In the genomic region with DNA sequence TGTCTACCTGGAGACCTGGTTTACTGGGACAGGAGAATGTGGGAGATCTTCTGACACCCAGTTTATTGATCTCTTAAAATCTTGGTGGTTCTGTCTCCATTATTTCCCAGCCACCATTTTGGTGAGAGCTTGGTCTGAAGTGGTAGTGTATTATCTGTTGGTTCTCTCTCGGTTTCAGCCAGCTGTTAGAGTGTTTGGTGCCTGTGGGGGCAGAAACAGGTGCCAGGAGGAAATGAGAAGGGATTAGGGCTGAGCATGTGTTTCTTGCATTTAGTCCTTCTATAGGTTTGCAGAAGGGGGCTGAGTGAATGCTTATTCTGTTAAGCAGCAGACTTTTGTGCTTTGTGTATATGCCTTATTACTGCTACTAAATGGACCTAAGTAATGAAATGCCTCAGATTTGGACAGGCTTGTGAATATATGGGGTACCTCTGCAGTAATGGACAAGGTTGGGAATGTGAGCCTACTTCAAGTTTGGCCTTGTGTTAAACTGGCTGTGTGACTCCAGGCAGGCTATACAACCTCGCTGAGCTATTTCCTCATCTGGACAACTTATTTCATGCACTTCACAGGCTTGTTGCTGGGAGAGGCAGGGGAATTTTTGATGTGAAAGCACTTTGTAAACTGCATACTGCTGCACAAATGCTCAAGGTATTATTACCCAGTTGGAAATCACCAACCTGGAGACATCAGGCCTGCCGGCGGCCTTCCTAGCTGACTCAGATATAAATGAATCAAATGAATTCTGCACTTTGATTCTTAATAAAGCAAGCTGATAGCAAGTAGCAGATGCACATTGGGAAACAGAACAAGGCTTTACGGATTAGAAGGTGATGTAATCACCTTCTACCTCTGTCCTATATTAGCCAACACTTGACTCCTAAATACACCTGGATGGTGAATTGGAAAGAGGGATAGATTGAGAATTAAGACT, we compare ENCODE assay signal across 1 cellular context.
TF ChIP-seq lines count a peak whose summit lies in the region.

No MANE protein-coding gene starts in this region.

TF ChIP-seq in K562, 482 proteins besides CTCF, POLR2A, EP300 and RAD21 (continued from another document):
- TF ChIP-seq ATF3 (IDR thresholded peaks at IDR 0.05) (peak; percentile 52), ATF3 (CRISPR knock-in tag; conservative IDR thresholded peaks at IDR 0.05) (no peak), CEBPG (CRISPR knock-in tag; IDR thresholded peaks at IDR 0.05) (no peak), CEBPG (tag; conservative IDR thresholded peaks at IDR 0.05 in 1 of 2, IDR thresholded peaks at IDR 0.05 in 1 of 2) (peak in 1 of 2 experiments; percentile 49; a peak in 2 of 4 replicates), CEBPB (tag; IDR thresholded peaks at IDR 0.05) (peak; percentile 22; the same call in 1 of the 2 replicates), NFIX (CRISPR knock-in tag; IDR thresholded peaks at IDR 0.05; ENCODE audit: low read depth) (no peak), ZNF143 (CRISPR knock-in tag; IDR thresholded peaks at IDR 0.05) (no peak), POLR2H (tag; IDR thresholded peaks at IDR 0.05; ENCODE audit: low read depth) (no peak), SMAD4 (CRISPR knock-in tag; conservative IDR thresholded peaks at IDR 0.05) (no peak), CXXC5 (CRISPR knock-in tag; IDR thresholded peaks at IDR 0.05) (no peak), ZC3H11A (IDR thresholded peaks at IDR 0.05; ENCODE audit: low read depth, low read length) (no peak)
- TF ChIP-seq, protein P1, sequence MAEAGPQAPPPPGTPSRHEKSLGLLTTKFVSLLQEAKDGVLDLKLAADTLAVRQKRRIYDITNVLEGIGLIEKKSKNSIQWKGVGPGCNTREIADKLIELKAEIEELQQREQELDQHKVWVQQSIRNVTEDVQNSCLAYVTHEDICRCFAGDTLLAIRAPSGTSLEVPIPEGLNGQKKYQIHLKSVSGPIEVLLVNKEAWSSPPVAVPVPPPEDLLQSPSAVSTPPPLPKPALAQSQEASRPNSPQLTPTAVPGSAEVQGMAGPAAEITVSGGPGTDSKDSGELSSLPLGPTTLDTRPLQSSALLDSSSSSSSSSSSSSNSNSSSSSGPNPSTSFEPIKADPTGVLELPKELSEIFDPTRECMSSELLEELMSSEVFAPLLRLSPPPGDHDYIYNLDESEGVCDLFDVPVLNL (CRISPR knock-in tag; IDR thresholded peaks at IDR 0.05; ENCODE audit: low read depth), result no peak
